Comparison of ENCODE assay signal across 18 cellular contexts in the genomic region with DNA sequence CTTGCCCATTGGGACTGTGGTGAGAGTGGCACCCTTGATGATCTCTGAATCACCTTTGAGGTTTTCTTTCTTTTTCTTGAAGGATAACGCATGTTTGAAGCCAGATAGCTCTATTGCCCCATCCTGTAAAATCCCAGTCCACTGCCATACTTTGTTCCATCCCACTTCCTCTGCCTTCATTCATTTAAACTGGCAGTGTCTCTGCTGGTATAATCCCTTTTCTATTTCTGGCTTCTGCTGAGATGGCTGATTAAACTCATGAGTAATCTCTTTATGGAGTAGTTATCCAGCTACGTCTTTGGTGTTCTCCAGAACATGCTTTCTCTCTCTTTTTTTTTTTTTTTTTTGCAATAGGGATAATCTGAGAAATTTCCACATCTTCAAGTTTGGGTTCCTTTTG.
"Had no signal": no experiment of that assay in that cellular context is flagged by ENCODE, and none has a peak within 500 bp of the region (broad histone marks: within the 10 kb centered on the region; RNA-seq: fewer than 3 reads in every experiment).

No MANE protein-coding gene starts in this region.

- H3K36me3 ChIP-seq: adrenal gland, left lung, pancreas, sigmoid colon, spleen, thoracic aorta, upper lobe of right lung had no signal

- DNase-seq: activated CD4-positive, alpha-beta T cell treated with anti-CD3 and anti-CD28 coated beads, Interleukin-2, amount 50 U/mL, for 48 hours; activated gamma-delta T cell treated with Interleukin-2 at 50 U/mL for 16 hours; activated T-cell treated with anti-CD3 and anti-CD28 coated beads for 4 hours; adrenal gland; effector memory CD8-positive, alpha-beta T cell; foreskin melanocyte; hypothalamus; left lung; naive thymus-derived CD8-positive, alpha-beta T cell; pancreas; sigmoid colon; spleen; stimulated activated CD4-positive, alpha-beta T cell treated with anti-CD3 and anti-CD28 coated beads, Interleukin-4, amount 100 ng/mL, for 4 hours; stimulated activated naive B cell treated with anti-CD40 and anti-IgM and Interleukin-4, amounts not matched to agents 10 μg/mL and 1 μg/mL and 100 μg/mL, for 72 hours; upper lobe of right lung had no signal

- H3K27ac ChIP-seq: adrenal gland, left lung, pancreas, sigmoid colon, spleen, thoracic aorta, upper lobe of right lung had no signal

- H3K27me3 ChIP-seq: adrenal gland, left lung, pancreas, sigmoid colon, spleen, upper lobe of right lung had no signal

- H3K9me3 ChIP-seq: adrenal gland, pancreas, thoracic aorta, upper lobe of right lung had no signal

- H3K4me1 ChIP-seq: adrenal gland, left lung, pancreas, sigmoid colon, spleen, upper lobe of right lung had no signal

- FAIRE-seq: keratinocyte, pancreas, TTC549 had no signal

- H3K4me3 ChIP-seq: adrenal gland, left lung, pancreas, sigmoid colon, spleen, thoracic aorta, upper lobe of right lung had no signal
